Comparison of ENCODE assay signal across 8 cellular contexts in genomic region chr7:131231381-131232220, GRCh38.
DNase-seq lines count a peak whose midpoint lies in the region; ATAC-seq, FAIRE-seq and TF ChIP-seq lines count a peak whose summit lies in the region.

No MANE protein-coding gene starts in this region.

- CTCF ChIA-PET in HepG2 (lab: Yijun Ruan, JAX; ENCODE audit: low intra/inter-chr PET ratio, low total read pairs) = no interaction called here

- POLR2A ChIA-PET in HepG2 (lab: Yijun Ruan, JAX) = no interaction called here

- FAIRE-seq in HepG2 (lab: Jason Lieb, UNC) = no peak

- DNase-seq in HepG2 (ENCODE audit: low spot score) (no peak), choroid plexus epithelial cell (ENCODE audit: low read depth) (peak; percentile 80), osteocyte (ENCODE audit: extremely low spot score, unreplicated experiment) (no peak), G401 (ENCODE audit: low spot score) (no peak), cortex of kidney (lab: John Stamatoyannopoulos, UW) (no peak)

- peaks cover 35% of the 10 kb centered on the region for H3K4me1 Mint-ChIP-seq in osteocyte (ENCODE audit: unreplicated experiment)

- no peak overlapping the region for H3K4me2 ChIP-seq in HepG2 (ENCODE audit: low read depth, low read length)

- H3K9me3 Mint-ChIP-seq in osteocyte (ENCODE audit: unreplicated experiment) = peaks cover 6% of the 10 kb centered on the region

- H3K9me3 ChIP-seq in liver (ENCODE audit: control insufficient read depth in 4 of 4, low read length in 3 of 4) = no peaks in the 10 kb centered on the region
- H3K9me3 ChIP-seq in HepG2 (ENCODE audit: low read length) = no peaks in the 10 kb centered on the region

- H3K27me3 ChIP-seq in liver (ENCODE audit: control insufficient read depth in 4 of 4, insufficient read depth in 4 of 4, low read length in 3 of 4) (no peaks in the 10 kb centered on the region), HepG2 (ENCODE audit: control insufficient read depth in 1 of 2, insufficient read depth in 2 of 2, low read length in 2 of 2) (0 out of 5 replicates have a peak, but pooled peaks cover 0 to 5% of the 10 kb centered on the region in 2 experiments)

- H3K27ac ChIP-seq in liver (ENCODE audit: low read depth in 1 of 2, low read length in 2 of 2) = peak overlapping the region; percentile 54 to 73
- H3K27ac ChIP-seq in HepG2 (ENCODE audit: extremely low read length, insufficient read depth, low read length) = no peak overlapping the region

- intact Hi-C loops in HepG2 (cut with micrococcal nuclease; ENCODE audit: unreplicated experiment) = no loop called here

- no peaks in the 10 kb centered on the region for H3K27me3 Mint-ChIP-seq in osteocyte (ENCODE audit: unreplicated experiment)

- in situ Hi-C loops in HepG2 (cut with HindIII; ENCODE audit: extremely low pct_ligation_motif_present, low pct_unique_long_range_greater_than_20kb) = no loop called here
- in situ Hi-C loops in G401 (cut with HindIII; ENCODE audit: low sequenced_read_pairs) = no loop called here

- no peak for TF ChIP-seq EP300 in HepG2 (IDR thresholded peaks at IDR 0.05; ENCODE audit: low read depth in 2 of 2, low read length in 2 of 2)
- no peak for TF ChIP-seq EP300 in HepG2 (CRISPR knock-in tag; IDR thresholded peaks at IDR 0.05; ENCODE audit: borderline replicate concordance)

- H3K36me3 ChIP-seq in liver (ENCODE audit: control insufficient read depth in 4 of 4, insufficient read depth in 3 of 4, low read depth in 1 of 4, low read length in 3 of 4) = no peaks in the 10 kb centered on the region
- no peaks in the 10 kb centered on the region for H3K36me3 ChIP-seq in HepG2 (replicated peaks in 1 of 2; ENCODE audit: control insufficient read depth in 1 of 2, insufficient read depth in 2 of 2, low read length in 2 of 2)

- H3K4me3 ChIP-seq in liver (ENCODE audit: low read depth in 1 of 3, low read length in 3 of 3) (no peak overlapping the region), HepG2 (replicated peaks in 1 of 3; ENCODE audit: insufficient read depth in 1 of 3, low read depth in 2 of 3, low read length in 3 of 3) (no peak overlapping the region), choroid plexus epithelial cell (ENCODE audit: low read depth, low read length) (peak overlapping the region; percentile 14)

- no peaks in the 10 kb centered on the region for H4K20me1 ChIP-seq in HepG2 (ENCODE audit: insufficient read depth, low read length)

- peak overlapping the region; percentile 76 for H3K27ac Mint-ChIP-seq in osteocyte (ENCODE audit: unreplicated experiment)

- ATAC-seq in HepG2 (no peak), HG03469 (IDR thresholded peaks at IDR 0.05; ENCODE audit: unreplicated experiment) (peak; percentile 72)
- ATAC-seq in activated CD4-positive, CD25-positive, alpha-beta regulatory T cell treated with anti-CD3 and anti-CD28 coated beads, Interleukin-2, amount 50 U/mL, for 24 hours = peak; percentile 77 to 83

- no peaks in the 10 kb centered on the region for H3K36me3 Mint-ChIP-seq in osteocyte (ENCODE audit: unreplicated experiment)

- H3K9ac ChIP-seq in liver (ENCODE audit: low read depth in 1 of 2, low read length in 2 of 2) = no peak overlapping the region
- no peak overlapping the region for H3K9ac ChIP-seq in HepG2 (ENCODE audit: insufficient read depth, low read depth, low read length)

- no peak for TF ChIP-seq RAD21 in liver (IDR thresholded peaks at IDR 0.05)
- no peak for TF ChIP-seq RAD21 in HepG2 (CRISPR knock-in tag; IDR thresholded peaks at IDR 0.05)

- no peak for TF ChIP-seq POLR2A in HepG2 (IDR thresholded peaks at IDR 0.05; ENCODE audit: insufficient read depth in 1 of 2, low read depth in 2 of 2, low read length in 2 of 2)

- no peaks in the 10 kb centered on the region for H3K79me2 ChIP-seq in HepG2 (ENCODE audit: insufficient read depth, low read length)

- H3K4me3 Mint-ChIP-seq in osteocyte (ENCODE audit: unreplicated experiment) = no peak overlapping the region

- BruUV-seq in HepG2 (replicated peaks; lab: Mats Ljungman, UMichigan) = no TSS peak

- peaks cover 0 to 5% (median under 1%) of the 10 kb centered on the region in 4 donors for H3K4me1 ChIP-seq in liver (ENCODE audit: control insufficient read depth in 4 of 4, insufficient read depth in 4 of 4, low read length in 3 of 4)
- H3K4me1 ChIP-seq in HepG2 (ENCODE audit: insufficient read depth, low read length) = peaks cover 16% of the 10 kb centered on the region

- 77% methylated on average over 10 of the region's 10 CpGs for WGBS in liver
- WGBS in HepG2 (ENCODE audit: low lambda C conversion rate) = 69% methylated on average over 10 of the region's 10 CpGs

- H2AFZ ChIP-seq in HepG2 (ENCODE audit: low read length) = no peak overlapping the region

- TF ChIP-seq CTCF in liver (IDR thresholded peaks at IDR 0.05; ENCODE audit: low read depth, low read length, missing input control) (no peak), HepG2 (CRISPR knock-in tag; IDR thresholded peaks at IDR 0.05) (no peak), choroid plexus epithelial cell (conservative IDR thresholded peaks at IDR 0.05; ENCODE audit: low read depth, low read length) (no peak), osteocyte (IDR thresholded peaks at IDR 0.05) (no peak)

TF ChIP-seq in liver, 16 proteins besides CTCF, POLR2A, EP300 and RAD21 (continues in another document):
- TF ChIP-seq MAX (IDR thresholded peaks at IDR 0.05) (no peak), GABPA (IDR thresholded peaks at IDR 0.05 in 1 of 2, conservative IDR thresholded peaks at IDR 0.05 in 1 of 2) (no peak), NR2F2 (IDR thresholded peaks at IDR 0.05) (no peak), REST (IDR thresholded peaks at IDR 0.05) (no peak), FOXA2 (IDR thresholded peaks at IDR 0.05) (no peak), HNF4G (IDR thresholded peaks at IDR 0.05) (no peak)

TF ChIP-seq in HepG2, 621 proteins besides CTCF, POLR2A, EP300 and RAD21:
- peak in 1 of 2 experiments; percentile 70; a peak in 2 of 4 replicates for TF ChIP-seq ATF4 (CRISPR knock-in tag; IDR thresholded peaks at IDR 0.05)
- no peak for TF ChIP-seq POLR2AphosphoS2 (IDR thresholded peaks at IDR 0.05; ENCODE audit: low read depth, low read length)
TF ChIP-seq in HepG2: peak in this region for 1.
